Comparison of ENCODE assay signal across 8 cellular contexts in genomic region chr3:43894176-43895049, GRCh38.
DNase-seq lines count a peak whose midpoint lies in the region; ATAC-seq and TF ChIP-seq lines count a peak whose summit lies in the region.

No MANE protein-coding gene starts in this region.

- ATAC-seq in HG02938 (IDR thresholded peaks at IDR 0.05; ENCODE audit: unreplicated experiment): no peak
- no peak for ATAC-seq in HG03095 (IDR thresholded peaks at IDR 0.05; ENCODE audit: unreplicated experiment)

- H3K27me3 ChIP-seq in left ventricle myocardium inferior (ENCODE audit: low read depth): peaks cover 93% of the 10 kb centered on the region
- no peaks in the 10 kb centered on the region for H3K27me3 ChIP-seq in ovary

- H3K27ac ChIP-seq in left ventricle myocardium inferior (replicated peaks) (no peak overlapping the region), ovary (no peak overlapping the region)

- H3K9me3 ChIP-seq in left ventricle myocardium inferior (replicated peaks) (no peaks in the 10 kb centered on the region), ovary (no peaks in the 10 kb centered on the region)

- H3K4me3 ChIP-seq in left ventricle myocardium inferior: peak overlapping the region; percentile 61
- H3K4me3 ChIP-seq in ovary: peak overlapping the region; percentile 40

- DNase-seq in activated CD4-positive, alpha-beta T cell treated with anti-CD3 and anti-CD28 coated beads for 24 hours (ENCODE audit: low read depth in 2 of 2): peak; percentile 7 to 29
- no peak for DNase-seq in activated CD4-positive, alpha-beta T cell treated with anti-CD3 and anti-CD28 coated beads for 1 hour
- DNase-seq in NCI-H2227 treated with DMSO at 0.1 percent for 48 hours (lab: John Stamatoyannopoulos, UW) (peak; percentile 71), amniotic stem cell (lab: John Stamatoyannopoulos, UW) (peak; percentile 30), left ventricle myocardium inferior (peak; percentile 50), ovary (peak; percentile 73 to 88 (median 81))

- TF ChIP-seq EP300 in ovary (IDR thresholded peaks at IDR 0.05): no peak

- intact Hi-C loops in left ventricle myocardium inferior (cut with micrococcal nuclease): no loop called here
- intact Hi-C loops in ovary (cut with DNase I): no loop called here

- H3K36me3 ChIP-seq in left ventricle myocardium inferior: no peaks in the 10 kb centered on the region
- H3K36me3 ChIP-seq in ovary: no peaks in the 10 kb centered on the region

- TF ChIP-seq CTCF in left ventricle myocardium inferior (IDR thresholded peaks at IDR 0.05; ENCODE audit: borderline replicate concordance) (no peak), ovary (IDR thresholded peaks at IDR 0.05) (no peak)

- peaks cover 12% of the 10 kb centered on the region for H3K4me1 ChIP-seq in left ventricle myocardium inferior
- H3K4me1 ChIP-seq in ovary (ENCODE audit: insufficient read depth): peaks cover 3% of the 10 kb centered on the region

- peak; percentile 10 for TF ChIP-seq POLR2A in ovary (IDR thresholded peaks at IDR 0.05)

- WGBS in ovary, 3 donors: 13 to 17% (median 16%) methylated on average over 62 to 63 of the region's 63 CpGs
